ENCODE assay signal across 19 cellular contexts in the genomic region with DNA sequence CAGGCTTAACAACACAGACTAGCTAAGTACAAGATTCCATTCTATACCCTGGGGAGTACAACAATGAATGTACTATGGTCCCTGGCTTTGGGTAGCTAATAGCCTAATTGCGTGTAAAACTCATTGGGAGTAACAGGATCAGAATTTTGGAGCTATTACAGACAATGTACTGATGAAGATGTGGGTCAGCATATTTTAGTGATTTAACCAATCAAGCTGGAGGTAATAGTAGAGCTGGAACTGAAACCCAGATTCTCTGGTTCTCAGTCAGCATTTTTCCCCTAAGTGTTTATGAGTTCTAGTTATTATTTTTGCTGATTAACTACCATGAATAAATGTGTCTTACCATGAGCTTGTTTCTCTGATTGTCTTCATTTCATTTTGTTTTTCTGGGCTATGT.
"Had no signal": no experiment of that assay in that cellular context is flagged by ENCODE, and none has a peak within 500 bp of the region (broad histone marks: within the 10 kb centered on the region; RNA-seq: fewer than 3 reads in every experiment).

No MANE protein-coding gene starts in this region.

- ATAC-seq: activated CD8-positive, alpha-beta T cell treated with anti-CD3 and anti-CD28 coated beads, Interleukin-2, amount 10 ng/mL, durations not matched to agents 7 days and 5 days; gastroesophageal sphincter; psoas muscle; right lobe of liver; upper lobe of right lung; WTC11 had no signal

- H3K27ac Mint-ChIP-seq: activated CD8-positive, alpha-beta T cell treated with anti-CD3 and anti-CD28 coated beads, Interleukin-2, amount 10 ng/mL, durations not matched to agents 7 days and 5 days; activated naive CD4-positive, alpha-beta T cell treated with anti-CD3 and anti-CD28 coated beads for 36 hours; nephron progenitor cell; WTC11 had no signal

- H2AFZ ChIP-seq: hepatocyte had no signal

- H3K4me2 ChIP-seq: hepatocyte had no signal

- DNase-seq: activated CD4-positive, alpha-beta T cell treated with anti-CD3 and anti-CD28 coated beads for 48 hours; activated CD8-positive, alpha-beta memory T cell treated with anti-CD3 and anti-CD28 coated beads, Interleukin-2, amount 50 U/mL, for 48 hours; activated CD8-positive, alpha-beta T cell treated with anti-CD3 and anti-CD28 coated beads, Interleukin-2, amount 10 ng/mL, durations not matched to agents 7 days and 5 days; activated naive CD4-positive, alpha-beta T cell treated with anti-CD3 and anti-CD28 coated beads for 36 hours; adrenal gland; cortex of kidney; effector CD8-positive, alpha-beta T cell; kidney; left ventricle myocardium inferior; mesenchymal stem cell; nephron progenitor cell; psoas muscle; right lobe of liver; stimulated activated naive CD4-positive, alpha-beta T cell treated with Interleukin-2 at 50 U/mL for 16 hours; upper lobe of right lung had no signal

- H3K36me3 ChIP-seq: adrenal gland, gastroesophageal sphincter, left ventricle myocardium inferior, right lobe of liver, upper lobe of right lung had no signal

- H3K4me1 Mint-ChIP-seq: central memory CD8-positive, alpha-beta T cell; nephron progenitor cell; WTC11 had no signal

- FAIRE-seq: kidney had no signal

- H3K4me3 Mint-ChIP-seq: activated CD8-positive, alpha-beta T cell treated with anti-CD3 and anti-CD28 coated beads, Interleukin-2, amount 10 ng/mL, durations not matched to agents 7 days and 5 days; activated naive CD4-positive, alpha-beta T cell treated with anti-CD3 and anti-CD28 coated beads for 36 hours; central memory CD8-positive, alpha-beta T cell; nephron progenitor cell; WTC11 had no signal

- H3K9me3 Mint-ChIP-seq: activated naive CD4-positive, alpha-beta T cell treated with anti-CD3 and anti-CD28 coated beads for 36 hours; nephron progenitor cell; WTC11 had no signal

- H3K4me1 ChIP-seq: adrenal gland, gastroesophageal sphincter, left ventricle myocardium inferior, psoas muscle, right lobe of liver, upper lobe of right lung had no signal

- H3K27me3 Mint-ChIP-seq: central memory CD8-positive, alpha-beta T cell had no signal

- H3K36me3 Mint-ChIP-seq: WTC11 had no signal

- H3K27me3 ChIP-seq: adrenal gland, gastroesophageal sphincter, hepatocyte, right lobe of liver, upper lobe of right lung had no signal

- H3K4me3 ChIP-seq: adrenal gland, gastroesophageal sphincter, hepatocyte, left ventricle myocardium inferior, psoas muscle, right lobe of liver, upper lobe of right lung had no signal

- H3K27ac ChIP-seq: adrenal gland, gastroesophageal sphincter, hepatocyte, left ventricle myocardium inferior, psoas muscle, right lobe of liver, upper lobe of right lung had no signal

- H3K79me2 ChIP-seq: hepatocyte had no signal

- H3K9me3 ChIP-seq: adrenal gland, gastroesophageal sphincter, left ventricle myocardium inferior, psoas muscle, right lobe of liver, upper lobe of right lung had no signal
